In the genomic region with DNA sequence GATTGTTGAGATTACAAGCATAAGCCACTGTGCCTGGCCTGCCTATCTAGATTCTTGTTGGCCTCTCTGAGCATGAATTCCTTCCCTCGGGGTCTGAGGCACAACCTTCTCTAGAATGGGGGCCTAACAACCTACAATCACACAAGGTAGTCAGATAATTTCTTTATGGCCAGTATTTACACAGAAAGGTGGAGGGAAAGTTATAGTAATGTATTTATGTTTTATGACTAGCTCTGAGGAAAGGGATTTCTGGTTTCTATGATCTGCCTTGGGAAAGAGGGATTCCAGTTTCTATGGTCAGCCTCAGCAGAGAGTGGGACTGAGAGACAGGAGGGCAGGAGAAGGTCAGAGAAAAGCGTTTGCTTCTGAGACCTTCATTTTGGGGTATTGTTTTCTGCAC, we compare ENCODE assay signal across 19 cellular contexts.
DNase-seq lines count a peak whose midpoint lies in the region; ATAC-seq and TF ChIP-seq lines count a peak whose summit lies in the region.
"Had no signal": no experiment of that assay in that cellular context is flagged by ENCODE, and none has a peak within 500 bp of the region (broad histone marks: within the 10 kb centered on the region; RNA-seq: fewer than 3 reads in every experiment).

No MANE protein-coding gene starts in this region.

- H3K4me1 ChIP-seq in GM23338 (ENCODE audit: insufficient read depth) = peaks cover 37% of the 10 kb centered on the region
- H3K4me1 ChIP-seq: Peyer's patch had no signal

- DNase-seq in GM23338 (ENCODE audit: low spot score) = no peak
- DNase-seq in activated B cell treated with CpG ODN at 0.5 μM for 24 hours = no peak
- DNase-seq in memory B cell (ENCODE audit: low spot score in 2 of 2) = no peak
- DNase-seq in stimulated activated naive B cell treated with anti-CD40 and anti-IgM and Interleukin-4, amounts not matched to agents 10 μg/mL and 1 μg/mL and 100 μg/mL, for 72 hours = no peak
- no peak for DNase-seq in NCI-H2107 treated with DMSO at 0.1 percent for 48 hours (lab: John Stamatoyannopoulos, UW; ENCODE audit: unreplicated experiment)
- DNase-seq in activated CD4-positive, alpha-beta memory T cell treated with anti-CD3 and anti-CD28 coated beads, Interleukin-2, amount 10 ng/mL, durations not matched to agents 7 days and 5 days = no peak
- DNase-seq in NCI-H510A treated with DMSO at 0.1 percent for 48 hours (lab: John Stamatoyannopoulos, UW) = no peak
- DNase-seq: ACHN, DMS79 treated with DMSO at 0.1 percent for 48 hours, MV-4-11, NCI-H1436, NCI-H1930, NCI-H2171 treated with DMSO at 0.1 percent for 48 hours, NCI-H446, NCI-H69, Peyer's patch had no signal

- TF ChIP-seq CTCF in GM23338 (conservative IDR thresholded peaks at IDR 0.05; ENCODE audit: low read depth in 2 of 2) (no peak), activated B cell treated with CpG ODN at 0.5 μM for 24 hours (IDR thresholded peaks at IDR 0.05) (no peak)

- intact Hi-C loops in activated B cell treated with CpG ODN at 0.5 μM for 24 hours (cut with micrococcal nuclease) = no loop called here

- H3K4me1 Mint-ChIP-seq in GM23338 = peaks cover 42% of the 10 kb centered on the region
- H3K4me1 Mint-ChIP-seq in activated B cell treated with CpG ODN at 0.5 μM for 24 hours = peaks cover 52% of the 10 kb centered on the region
- H3K4me1 Mint-ChIP-seq in memory B cell = peaks cover 30% of the 10 kb centered on the region
- peaks cover 35 to 50% of the 10 kb centered on the region in 2 donors for H3K4me1 Mint-ChIP-seq in stimulated activated naive B cell treated with anti-CD40 and anti-IgM and Interleukin-4, amounts not matched to agents 10 μg/mL and 1 μg/mL and 100 μg/mL, for 72 hours
- peaks cover 9% of the 10 kb centered on the region for H3K4me1 Mint-ChIP-seq in activated CD4-positive, alpha-beta memory T cell treated with anti-CD3 and anti-CD28 coated beads, Interleukin-2, amount 10 ng/mL, durations not matched to agents 7 days and 5 days

- H3K36me3 Mint-ChIP-seq in GM23338 (ENCODE audit: low read depth) = peaks cover 25% of the 10 kb centered on the region
- H3K36me3 Mint-ChIP-seq in activated B cell treated with CpG ODN at 0.5 μM for 24 hours (ENCODE audit: low read depth) = peaks cover 32% of the 10 kb centered on the region
- peaks cover 12% of the 10 kb centered on the region for H3K36me3 Mint-ChIP-seq in memory B cell
- peaks cover 27 to 47% of the 10 kb centered on the region in 2 donors for H3K36me3 Mint-ChIP-seq in stimulated activated naive B cell treated with anti-CD40 and anti-IgM and Interleukin-4, amounts not matched to agents 10 μg/mL and 1 μg/mL and 100 μg/mL, for 72 hours
- H3K36me3 Mint-ChIP-seq in activated CD4-positive, alpha-beta memory T cell treated with anti-CD3 and anti-CD28 coated beads, Interleukin-2, amount 10 ng/mL, durations not matched to agents 7 days and 5 days (ENCODE audit: low read depth) = peaks cover 35% of the 10 kb centered on the region

- H3K27ac ChIP-seq in GM23338 (ENCODE audit: low read depth) = no peak overlapping the region
- H3K27ac ChIP-seq: C4-2B, KMS-11, Peyer's patch, SJSA1 had no signal

- POLR2A ChIA-PET in activated B cell treated with CpG ODN at 0.5 μM for 24 hours (lab: Charles Lee) = no interaction called here
- POLR2A ChIA-PET in activated CD4-positive, alpha-beta memory T cell treated with anti-CD3 and anti-CD28 coated beads, Interleukin-2, amount 10 ng/mL, durations not matched to agents 7 days and 5 days (lab: Charles Lee) = no interaction called here

- H3K9me2 ChIP-seq in GM23338 (ENCODE audit: insufficient read depth) = no peaks in the 10 kb centered on the region

- H3K4me3 Mint-ChIP-seq in GM23338 = no peak overlapping the region
- H3K4me3 Mint-ChIP-seq in activated B cell treated with CpG ODN at 0.5 μM for 24 hours = no peak overlapping the region
- no peak overlapping the region for H3K4me3 Mint-ChIP-seq in memory B cell
- no peak overlapping the region for H3K4me3 Mint-ChIP-seq in stimulated activated naive B cell treated with anti-CD40 and anti-IgM and Interleukin-4, amounts not matched to agents 10 μg/mL and 1 μg/mL and 100 μg/mL, for 72 hours
- H3K4me3 Mint-ChIP-seq in activated CD4-positive, alpha-beta memory T cell treated with anti-CD3 and anti-CD28 coated beads, Interleukin-2, amount 10 ng/mL, durations not matched to agents 7 days and 5 days = no peak overlapping the region

- peaks cover 5% of the 10 kb centered on the region; the same call in 2 of the 3 replicates for H3K9me3 Mint-ChIP-seq in GM23338
- peaks cover 4% of the 10 kb centered on the region for H3K9me3 Mint-ChIP-seq in activated B cell treated with CpG ODN at 0.5 μM for 24 hours
- peaks cover 2% of the 10 kb centered on the region for H3K9me3 Mint-ChIP-seq in memory B cell
- peaks cover 2% of the 10 kb centered on the region in 2 donors for H3K9me3 Mint-ChIP-seq in stimulated activated naive B cell treated with anti-CD40 and anti-IgM and Interleukin-4, amounts not matched to agents 10 μg/mL and 1 μg/mL and 100 μg/mL, for 72 hours
- peaks cover 4% of the 10 kb centered on the region for H3K9me3 Mint-ChIP-seq in activated CD4-positive, alpha-beta memory T cell treated with anti-CD3 and anti-CD28 coated beads, Interleukin-2, amount 10 ng/mL, durations not matched to agents 7 days and 5 days

- no peaks in the 10 kb centered on the region for H3K36me3 ChIP-seq in GM23338 (ENCODE audit: insufficient read depth)
- H3K36me3 ChIP-seq: Peyer's patch, SJSA1 had no signal

- 0 out of 2 replicates have a peak, but pooled peaks cover 4% of the 10 kb centered on the region for H4K20me1 ChIP-seq in GM23338 (replicated peaks; ENCODE audit: insufficient read depth)

- H3K27me3 ChIP-seq in GM23338 (ENCODE audit: insufficient read depth) = no peaks in the 10 kb centered on the region
- H3K27me3 ChIP-seq: Peyer's patch, SJSA1 had no signal

- ATAC-seq in GM23338 = no peak
- no peak for ATAC-seq in activated B cell treated with CpG ODN at 0.5 μM for 24 hours (ENCODE audit: low read depth)
- ATAC-seq in memory B cell (ENCODE audit: low read depth) = no peak
- ATAC-seq in stimulated activated naive B cell treated with anti-CD40 and anti-IgM and Interleukin-4, amounts not matched to agents 10 μg/mL and 1 μg/mL and 100 μg/mL, for 72 hours (replicated peaks) = no peak

- H3K4me3 ChIP-seq in GM23338 = no peak overlapping the region
- H3K4me3 ChIP-seq: Peyer's patch, SJSA1 had no signal

- H2AFZ ChIP-seq in GM23338 = no peak overlapping the region

- H3K27me3 Mint-ChIP-seq in GM23338 (ENCODE audit: insufficient read depth, low read depth, poor library complexity) (peaks cover 6% of the 10 kb centered on the region), activated B cell treated with CpG ODN at 0.5 μM for 24 hours (no peaks in the 10 kb centered on the region), memory B cell (no peaks in the 10 kb centered on the region)
- H3K27me3 Mint-ChIP-seq in stimulated activated naive B cell treated with anti-CD40 and anti-IgM and Interleukin-4, amounts not matched to agents 10 μg/mL and 1 μg/mL and 100 μg/mL, for 72 hours = no peaks in the 10 kb centered on the region
- no peaks in the 10 kb centered on the region for H3K27me3 Mint-ChIP-seq in activated CD4-positive, alpha-beta memory T cell treated with anti-CD3 and anti-CD28 coated beads, Interleukin-2, amount 10 ng/mL, durations not matched to agents 7 days and 5 days

- H3F3A ChIP-seq in GM23338 (replicated peaks; ENCODE audit: low read depth) = no peaks in the 10 kb centered on the region

- H3K4me2 ChIP-seq in GM23338 = no peak overlapping the region
- H3K4me2 ChIP-seq: KMS-11 had no signal

- H3K27ac Mint-ChIP-seq in GM23338 = peak overlapping the region; percentile 79; the same call in 1 of the 2 replicates
- H3K27ac Mint-ChIP-seq in activated B cell treated with CpG ODN at 0.5 μM for 24 hours = peak overlapping the region; percentile 20
- peak overlapping the region; percentile 83 for H3K27ac Mint-ChIP-seq in memory B cell
- H3K27ac Mint-ChIP-seq in stimulated activated naive B cell treated with anti-CD40 and anti-IgM and Interleukin-4, amounts not matched to agents 10 μg/mL and 1 μg/mL and 100 μg/mL, for 72 hours = peak overlapping the region; percentile 90
- H3K27ac Mint-ChIP-seq in activated CD4-positive, alpha-beta memory T cell treated with anti-CD3 and anti-CD28 coated beads, Interleukin-2, amount 10 ng/mL, durations not matched to agents 7 days and 5 days = no peak overlapping the region

- CTCF ChIA-PET in activated B cell treated with CpG ODN at 0.5 μM for 24 hours (lab: Charles Lee) = no interaction called here
- CTCF ChIA-PET in activated CD4-positive, alpha-beta memory T cell treated with anti-CD3 and anti-CD28 coated beads, Interleukin-2, amount 10 ng/mL, durations not matched to agents 7 days and 5 days (lab: Charles Lee) = no interaction called here

- peaks cover 77% of the 10 kb centered on the region for H3K79me2 ChIP-seq in GM23338 (replicated peaks; ENCODE audit: insufficient read depth)

TF ChIP-seq in GM23338, 12 proteins besides CTCF, POLR2A, EP300 and RAD21 (continues in another document):
- TF ChIP-seq, protein P1, sequence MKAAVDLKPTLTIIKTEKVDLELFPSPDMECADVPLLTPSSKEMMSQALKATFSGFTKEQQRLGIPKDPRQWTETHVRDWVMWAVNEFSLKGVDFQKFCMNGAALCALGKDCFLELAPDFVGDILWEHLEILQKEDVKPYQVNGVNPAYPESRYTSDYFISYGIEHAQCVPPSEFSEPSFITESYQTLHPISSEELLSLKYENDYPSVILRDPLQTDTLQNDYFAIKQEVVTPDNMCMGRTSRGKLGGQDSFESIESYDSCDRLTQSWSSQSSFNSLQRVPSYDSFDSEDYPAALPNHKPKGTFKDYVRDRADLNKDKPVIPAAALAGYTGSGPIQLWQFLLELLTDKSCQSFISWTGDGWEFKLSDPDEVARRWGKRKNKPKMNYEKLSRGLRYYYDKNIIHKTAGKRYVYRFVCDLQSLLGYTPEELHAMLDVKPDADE (IDR thresholded peaks at IDR 0.05) = no peak
- TF ChIP-seq POLR2AphosphoS5 (IDR thresholded peaks at IDR 0.05; ENCODE audit: low read depth) (no peak), EZH2 (IDR thresholded peaks at IDR 0.05; ENCODE audit: low read depth, unreplicated experiment) (no peak), STAT1 (IDR thresholded peaks at IDR 0.05; ENCODE audit: unreplicated experiment) (no peak), CREB1 (CRISPR knock-in tag; IDR thresholded peaks at IDR 0.05; ENCODE audit: low read depth) (no peak), NANOG (IDR thresholded peaks at IDR 0.05; ENCODE audit: borderline replicate concordance) (no peak)
